In the genomic region with DNA sequence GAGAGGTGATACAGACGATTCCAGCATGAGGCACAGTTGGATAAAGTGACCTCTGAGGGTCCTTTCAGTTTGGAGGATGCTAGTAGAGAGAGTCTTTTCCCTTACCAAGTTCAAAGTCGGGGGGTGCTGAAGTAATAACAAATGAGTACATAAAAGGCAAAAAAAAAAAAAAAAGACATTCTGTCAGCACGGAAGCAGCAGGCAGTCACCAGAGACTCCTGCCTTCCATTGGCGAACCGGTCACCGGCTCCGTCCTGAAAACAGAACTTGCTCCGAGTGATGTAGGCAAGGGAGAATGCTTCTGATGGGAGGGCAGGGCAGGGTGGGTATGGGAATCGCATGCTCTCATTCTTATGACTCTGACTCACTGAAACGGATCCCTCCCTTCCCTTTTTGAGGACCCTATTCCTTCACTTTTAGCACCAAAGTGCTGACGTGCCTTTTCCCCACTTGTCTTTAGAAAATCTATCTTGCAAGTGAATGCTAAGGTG, we compare ENCODE assay signal across 8 cellular contexts.
DNase-seq lines count a peak whose midpoint lies in the region; ATAC-seq, FAIRE-seq and TF ChIP-seq lines count a peak whose summit lies in the region.

No MANE protein-coding gene starts in this region.

- ATAC-seq in stimulated activated naive CD8-positive, alpha-beta T cell treated with anti-CD3 and anti-CD28 coated beads, Interleukin-15, Interleukin-2, amounts not matched to agents 100 U/mL and 50 U/mL, for 24 hours = no peak

- FAIRE-seq in GM12891 (lab: Jason Lieb, UNC) = no peak

- H3K36me3 ChIP-seq in kidney epithelial cell (ENCODE audit: control insufficient read depth, insufficient read depth, low read length) (no peaks in the 10 kb centered on the region), stomach (no peaks in the 10 kb centered on the region)

- 12 to 25% (median 19%) methylated on average over 11 of the region's 11 CpGs for WGBS in stomach, 5 donors

- DNase-seq in stimulated activated naive CD8-positive, alpha-beta T cell treated with anti-CD3 and anti-CD28 coated beads, Interleukin-15, Interleukin-2, amounts not matched to agents 100 U/mL and 50 U/mL, for 24 hours = no peak
- peak; percentile 95 for DNase-seq in astrocyte of the spinal cord (ENCODE audit: low read depth, low spot score)
- DNase-seq in kidney epithelial cell (ENCODE audit: low read depth) = peak; percentile 92
- DNase-seq in GM12891 (ENCODE audit: insufficient read length, low spot score) = no peak
- DNase-seq in stomach = no peak
- DNase-seq in D341Med (ENCODE audit: low spot score) = no peak
- DNase-seq in GOT3 (lab: John Stamatoyannopoulos, UW) = no peak

- no peaks in the 10 kb centered on the region for H3K9me3 ChIP-seq in stomach

- no peak for TF ChIP-seq CTCF in astrocyte of the spinal cord (IDR thresholded peaks at IDR 0.05; ENCODE audit: low read depth, low read length)
- no peak for TF ChIP-seq CTCF in kidney epithelial cell (IDR thresholded peaks at IDR 0.05; ENCODE audit: insufficient read depth, low read length, poor library complexity, severe bottlenecking)
- TF ChIP-seq CTCF in stomach (IDR thresholded peaks at IDR 0.05) = no peak

- H3K4me3 ChIP-seq in astrocyte of the spinal cord (ENCODE audit: low read depth, low read length) (peak overlapping the region; percentile 6), kidney epithelial cell (ENCODE audit: low read depth, low read length) (no peak overlapping the region), stomach (peak overlapping the region in 1 of 4 donors; percentile 7)

- no peak for TF ChIP-seq EP300 in stomach (IDR thresholded peaks at IDR 0.05)

- H3K4me1 Mint-ChIP-seq in stimulated activated naive CD8-positive, alpha-beta T cell treated with anti-CD3 and anti-CD28 coated beads, Interleukin-15, Interleukin-2, amounts not matched to agents 100 ng/mL and 50 ng/mL, for 24 hours (ENCODE audit: low read depth) = peaks cover 51% of the 10 kb centered on the region

- no peaks in the 10 kb centered on the region for H3K9me3 Mint-ChIP-seq in stimulated activated naive CD8-positive, alpha-beta T cell treated with anti-CD3 and anti-CD28 coated beads, Interleukin-15, Interleukin-2, amounts not matched to agents 100 ng/mL and 50 ng/mL, for 24 hours

- no peaks in the 10 kb centered on the region for H3K27me3 ChIP-seq in kidney epithelial cell (ENCODE audit: control insufficient read depth, insufficient read depth, low read length)
- no peaks in the 10 kb centered on the region for H3K27me3 ChIP-seq in stomach

- peak overlapping the region; percentile 27 for H3K27ac Mint-ChIP-seq in stimulated activated naive CD8-positive, alpha-beta T cell treated with anti-CD3 and anti-CD28 coated beads, Interleukin-15, Interleukin-2, amounts not matched to agents 100 ng/mL and 50 ng/mL, for 24 hours

- TF ChIP-seq POLR2A in GM12891 (IDR thresholded peaks at IDR 0.05; ENCODE audit: low read depth, low read length) (no peak), stomach (IDR thresholded peaks at IDR 0.05) (no peak)

- peaks cover 49% of the 10 kb centered on the region for H3K27me3 Mint-ChIP-seq in stimulated activated naive CD8-positive, alpha-beta T cell treated with anti-CD3 and anti-CD28 coated beads, Interleukin-15, Interleukin-2, amounts not matched to agents 100 ng/mL and 50 ng/mL, for 24 hours

- in situ Hi-C loops in astrocyte of the spinal cord (cut with HindIII; ENCODE audit: low sequenced_read_pairs) = no loop called here

- H3K27ac ChIP-seq in stomach = peak overlapping the region in 1 of 5 donors; percentile 9

- no peaks in the 10 kb centered on the region for H3K36me3 Mint-ChIP-seq in stimulated activated naive CD8-positive, alpha-beta T cell treated with anti-CD3 and anti-CD28 coated beads, Interleukin-15, Interleukin-2, amounts not matched to agents 100 ng/mL and 50 ng/mL, for 24 hours (ENCODE audit: low read depth)

- intact Hi-C loops in stomach (cut with DNase I; ENCODE audit: low total_unique reads) = loop anchor here (10.0 kb wide), 1 partner anchor 57 kb away; no protein-coding TSS in a partner anchor

- H3K4me3 Mint-ChIP-seq in stimulated activated naive CD8-positive, alpha-beta T cell treated with anti-CD3 and anti-CD28 coated beads, Interleukin-15, Interleukin-2, amounts not matched to agents 100 ng/mL and 50 ng/mL, for 24 hours = peak overlapping the region; percentile 43

- peaks cover 0 to 19% (median 8%) of the 10 kb centered on the region in 4 donors for H3K4me1 ChIP-seq in stomach

TF ChIP-seq in GM12891, 5 proteins besides CTCF, POLR2A, EP300 and RAD21:
- no peak for TF ChIP-seq POLR2AphosphoS5 (IDR thresholded peaks at IDR 0.05; ENCODE audit: low read depth, low read length)
- TF ChIP-seq POU2F2 (IDR thresholded peaks at IDR 0.05; ENCODE audit: low read depth, low read length) = no peak
- TF ChIP-seq SPI1 (IDR thresholded peaks at IDR 0.05; ENCODE audit: low read depth, low read length) = no peak

Comparison
In these comparisons a context has a peak if more than half of its experiments do, and no peak if none do; other contexts are left out.
1. DNase-seq: peak in astrocyte of the spinal cord (single experiment) and kidney epithelial cell (single experiment); none in stimulated activated naive CD8-positive, alpha-beta T cell treated with anti-CD3 and anti-CD28 coated beads, Interleukin-15, Interleukin-2, amounts not matched to agents 100 U/mL and 50 U/mL, for 24 hours (single experiment), GM12891 (single experiment), stomach (single experiment), D341Med (single experiment) and GOT3 (single experiment).